ENCODE assay signal across 17 cellular contexts in genomic region chr20:49987868-49988690, GRCh38. TPM values are rescaled to one million over a fixed set of nuclear protein-coding genes. Genes with fewer than 3 reads are reported as not detected.
DNase-seq lines count a peak whose midpoint lies in the region; ATAC-seq and TF ChIP-seq lines count a peak whose summit lies in the region.
"Had no signal": no experiment of that assay in that cellular context is flagged by ENCODE, and none has a peak within 500 bp of the region (broad histone marks: within the 10 kb centered on the region; RNA-seq: fewer than 3 reads in every experiment).

No MANE protein-coding gene starts in this region.

- peaks cover 12% of the 10 kb centered on the region for H3K4me1 Mint-ChIP-seq in stimulated activated effector memory CD8-positive, alpha-beta T cell treated with anti-CD3 and anti-CD28 coated beads, Interleukin-12 subunit alpha, Interleukin-12 subunit beta, amount 100 ng/mL, for 72 hours

- TF ChIP-seq CTCF in SK-N-SH (IDR thresholded peaks at IDR 0.05) (no peak), adrenal gland (IDR thresholded peaks at IDR 0.05) (no peak), lower lobe of right lung (IDR thresholded peaks at IDR 0.05) (no peak), tibial nerve (IDR thresholded peaks at IDR 0.05) (no peak)

- peaks cover 36% of the 10 kb centered on the region for H3F3A ChIP-seq in SK-N-SH (replicated peaks; ENCODE audit: insufficient read depth)

- no peak overlapping the region for H3K27ac Mint-ChIP-seq in stimulated activated effector memory CD8-positive, alpha-beta T cell treated with anti-CD3 and anti-CD28 coated beads, Interleukin-12 subunit alpha, Interleukin-12 subunit beta, amount 100 ng/mL, for 72 hours
- H3K27ac Mint-ChIP-seq: activated T-helper 1 cell treated with anti-CD3 and anti-CD28 coated beads, Interleukin-12 subunit alpha, Interleukin-12 subunit beta, Interleukin-2, Interleukin-4 antibody, amounts not matched to agents 30 ng/mL and 10 ng/mL and 1 ng/mL, durations not matched to agents 14 hours and 24 hours and 36 hours; stimulated activated naive B cell treated with anti-CD40 and anti-IgM and Interleukin-4, amounts not matched to agents 10 μg/mL and 1 μg/mL and 100 μg/mL, for 72 hours had no signal

- no peak for DNase-seq in SK-N-SH
- no peak for DNase-seq in adrenal gland
- DNase-seq in lower lobe of right lung = no peak
- DNase-seq in tibial nerve (ENCODE audit: low spot score in 2 of 2) = no peak
- no peak for DNase-seq in stimulated activated effector memory CD8-positive, alpha-beta T cell treated with anti-CD3 and anti-CD28 coated beads, Interleukin-12 subunit alpha, Interleukin-12 subunit beta, amount 100 ng/mL, for 72 hours (ENCODE audit: low spot score in 2 of 2)
- DNase-seq: GOT3; Kasumi-1; NCI-H2029; NCI-H526 treated with DMSO at 0.1 percent for 48 hours; right lobe of liver; stimulated activated CD4-positive, alpha-beta T cell treated with anti-CD3 and anti-CD28 coated beads, Interleukin-4, amount 100 ng/mL, for 4 hours; stimulated activated naive B cell treated with anti-CD40 and anti-IgM and Interleukin-4, amounts not matched to agents 10 μg/mL and 1 μg/mL and 100 μg/mL, for 72 hours had no signal

- TF ChIP-seq EP300 in SK-N-SH (IDR thresholded peaks at IDR 0.05; ENCODE audit: borderline replicate concordance in 1 of 2, low read depth in 1 of 2, low read length in 1 of 2) (no peak), tibial nerve (IDR thresholded peaks at IDR 0.05) (no peak)

- 68% methylated on average over 17 of the region's 18 CpGs for WGBS in SK-N-SH (ENCODE audit: low lambda C conversion rate)
- 71 to 78% (median 75%) methylated on average over 17 to 18 of the region's 18 CpGs for WGBS in adrenal gland, 4 donors
- WGBS in tibial nerve, 2 donors = 73 to 75% methylated on average over 15 to 17 of the region's 18 CpGs

- H2AFZ ChIP-seq in SK-N-SH (ENCODE audit: low read depth) = no peak overlapping the region

- no peak overlapping the region for H3K4me3 Mint-ChIP-seq in stimulated activated effector memory CD8-positive, alpha-beta T cell treated with anti-CD3 and anti-CD28 coated beads, Interleukin-12 subunit alpha, Interleukin-12 subunit beta, amount 100 ng/mL, for 72 hours
- H3K4me3 Mint-ChIP-seq: activated T-helper 1 cell treated with anti-CD3 and anti-CD28 coated beads, Interleukin-12 subunit alpha, Interleukin-12 subunit beta, Interleukin-2, Interleukin-4 antibody, amounts not matched to agents 30 ng/mL and 10 ng/mL and 1 ng/mL, durations not matched to agents 14 hours and 24 hours and 36 hours; stimulated activated naive B cell treated with anti-CD40 and anti-IgM and Interleukin-4, amounts not matched to agents 10 μg/mL and 1 μg/mL and 100 μg/mL, for 72 hours had no signal

- no peak for TF ChIP-seq RAD21 in SK-N-SH (IDR thresholded peaks at IDR 0.05; ENCODE audit: low read length)

- H3K4me3 ChIP-seq in SK-N-SH (ENCODE audit: low read depth in 2 of 2, low read length in 1 of 2) = no peak overlapping the region
- H3K4me3 ChIP-seq in adrenal gland = no peak overlapping the region
- H3K4me3 ChIP-seq in lower lobe of right lung = no peak overlapping the region
- H3K4me3 ChIP-seq in tibial nerve = no peak overlapping the region
- H3K4me3 ChIP-seq: right lobe of liver had no signal

- peaks cover 3 to 6% of the 10 kb centered on the region in 2 experiments for H3K36me3 ChIP-seq in SK-N-SH (replicated peaks in 1 of 2; ENCODE audit: control insufficient read depth in 1 of 2, insufficient read depth in 2 of 2, low read length in 1 of 2)
- no peaks in the 10 kb centered on the region for H3K36me3 ChIP-seq in adrenal gland (replicated peaks in 1 of 2)
- peaks cover 11% of the 10 kb centered on the region for H3K36me3 ChIP-seq in lower lobe of right lung
- H3K36me3 ChIP-seq in tibial nerve = peaks cover 0 to 10% (median 0%) of the 10 kb centered on the region in 3 donors
- H3K36me3 ChIP-seq: right lobe of liver had no signal

- no peak; the same call in 2 of the 3 replicates for ATAC-seq in SK-N-SH treated with all-trans-retinoic acid at 6 μM for 48 hours
- ATAC-seq in lower lobe of right lung = no peak
- ATAC-seq in stimulated activated effector memory CD8-positive, alpha-beta T cell treated with anti-CD3 and anti-CD28 coated beads, Interleukin-12 subunit alpha, Interleukin-12 subunit beta, amount 100 ng/mL, for 72 hours = no peak
- ATAC-seq in GM21528 (IDR thresholded peaks at IDR 0.05; ENCODE audit: low FRiP score, unreplicated experiment) = no peak
- ATAC-seq in HG03280 (IDR thresholded peaks at IDR 0.05; ENCODE audit: unreplicated experiment) = no peak
- ATAC-seq: stimulated activated naive B cell treated with anti-CD40 and anti-IgM and Interleukin-4, amounts not matched to agents 10 μg/mL and 1 μg/mL and 100 μg/mL, for 72 hours had no signal

- CTCF ChIA-PET in SK-N-SH (lab: Yijun Ruan, JAX) = interaction anchor here (1.3 to 22.2 kb wide), 5 partner anchors 9 to 191 kb away, joined by 3 to 807 read pairs (median 5); no protein-coding TSS in a partner anchor

- TF ChIP-seq POLR2A in adrenal gland (IDR thresholded peaks at IDR 0.05) = no peak
- TF ChIP-seq POLR2A in tibial nerve (IDR thresholded peaks at IDR 0.05) = no peak

- H3K79me2 ChIP-seq in SK-N-SH (ENCODE audit: insufficient read depth) = peaks cover 52% of the 10 kb centered on the region

- peak overlapping the region; percentile 72 for H3K4me2 ChIP-seq in SK-N-SH

- peak overlapping the region; percentile 82 to 91; a peak in 3 of 4 replicates for H3K27ac ChIP-seq in SK-N-SH (ENCODE audit: low read depth in 2 of 2, low read length in 1 of 2)
- peak overlapping the region in 3 of 5 donors; percentile 37 to 94 (median 74) for H3K27ac ChIP-seq in adrenal gland
- H3K27ac ChIP-seq in lower lobe of right lung = peak overlapping the region; percentile 80
- peak overlapping the region; percentile 19 to 95 (median 82) for H3K27ac ChIP-seq in tibial nerve
- H3K27ac ChIP-seq: 22Rv1 had no signal

- H3K27me3 ChIP-seq in SK-N-SH (ENCODE audit: insufficient read depth) = no peaks in the 10 kb centered on the region
- no peaks in the 10 kb centered on the region for H3K27me3 ChIP-seq in adrenal gland
- H3K27me3 ChIP-seq in lower lobe of right lung (ENCODE audit: low read depth) = no peaks in the 10 kb centered on the region
- no peaks in the 10 kb centered on the region for H3K27me3 ChIP-seq in tibial nerve
- H3K27me3 ChIP-seq: right lobe of liver had no signal

- POLR2A ChIA-PET in SK-N-SH (lab: Yijun Ruan, JAX) = interaction anchor here (1.5 to 1.9 kb wide), 2 partner anchors 26 to 28 kb away, joined by 4 to 7 read pairs; no protein-coding TSS in a partner anchor

- H3K9ac ChIP-seq in SK-N-SH = no peak overlapping the region; the same call in 1 of the 2 replicates

- peaks cover 4% of the 10 kb centered on the region for H3K36me3 Mint-ChIP-seq in stimulated activated effector memory CD8-positive, alpha-beta T cell treated with anti-CD3 and anti-CD28 coated beads, Interleukin-12 subunit alpha, Interleukin-12 subunit beta, amount 100 ng/mL, for 72 hours
- H3K36me3 Mint-ChIP-seq: stimulated activated naive B cell treated with anti-CD40 and anti-IgM and Interleukin-4, amounts not matched to agents 10 μg/mL and 1 μg/mL and 100 μg/mL, for 72 hours had no signal

- H3K4me1 ChIP-seq in SK-N-SH (ENCODE audit: control insufficient read depth in 1 of 2, insufficient read depth in 2 of 2, low read depth in 1 of 2, low read length in 1 of 2) (peaks cover 37 to 61% of the 10 kb centered on the region in 2 experiments), adrenal gland (replicated peaks in 1 of 2) (peaks cover 0 to 21% of the 10 kb centered on the region in 2 donors), lower lobe of right lung (peaks cover 57% of the 10 kb centered on the region), tibial nerve (peaks cover 0 to 79% (median 51%) of the 10 kb centered on the region in 4 donors)

- intact Hi-C loops in adrenal gland (cut with DNase I) (no loop called here), lower lobe of right lung (cut with DNase I) (no loop called here)

- H3K9me2 ChIP-seq in SK-N-SH = no peaks in the 10 kb centered on the region

- peaks cover 26% of the 10 kb centered on the region for H4K20me1 ChIP-seq in SK-N-SH (ENCODE audit: insufficient read depth)

- H3K9me3 Mint-ChIP-seq in stimulated activated effector memory CD8-positive, alpha-beta T cell treated with anti-CD3 and anti-CD28 coated beads, Interleukin-12 subunit alpha, Interleukin-12 subunit beta, amount 100 ng/mL, for 72 hours = no peaks in the 10 kb centered on the region
- H3K9me3 Mint-ChIP-seq: activated T-helper 1 cell treated with anti-CD3 and anti-CD28 coated beads, Interleukin-12 subunit alpha, Interleukin-12 subunit beta, Interleukin-2, Interleukin-4 antibody, amounts not matched to agents 30 ng/mL and 10 ng/mL and 1 ng/mL, durations not matched to agents 14 hours and 24 hours and 36 hours; stimulated activated naive B cell treated with anti-CD40 and anti-IgM and Interleukin-4, amounts not matched to agents 10 μg/mL and 1 μg/mL and 100 μg/mL, for 72 hours had no signal

- H3K9me3 ChIP-seq in SK-N-SH = no peaks in the 10 kb centered on the region
- H3K9me3 ChIP-seq in adrenal gland (replicated peaks in 1 of 3) = no peaks in the 10 kb centered on the region
- no peaks in the 10 kb centered on the region for H3K9me3 ChIP-seq in lower lobe of right lung
- no peaks in the 10 kb centered on the region for H3K9me3 ChIP-seq in tibial nerve
- H3K9me3 ChIP-seq: right lobe of liver had no signal

TF ChIP-seq in SK-N-SH, 30 proteins besides CTCF, POLR2A, EP300 and RAD21 (continues in another document):
- TF ChIP-seq TCF12 (IDR thresholded peaks at IDR 0.05) (no peak), FOSL2 (IDR thresholded peaks at IDR 0.05; ENCODE audit: borderline replicate concordance, low read depth) (no peak), EZH2phosphoT487 (IDR thresholded peaks at IDR 0.05; ENCODE audit: borderline replicate concordance, low read depth) (no peak)

RNA-seq across cellular contexts. Expression of gene SNAI1, which starts 5.3 kb away (rescaled TPM):
- polyA plus RNA-seq in SK-N-SH (2012; rRNA removed) (3.7 and 6.2 TPM in 2 replicates), adrenal gland (10 to 100 TPM in 2 of 3 donors, 1 to 10 TPM in 1; 2.6 to 13.2 (median 10.9) TPM)
- polyA plus RNA-seq in SK-N-SH (2012; cell fraction: cytosol; rRNA removed) = 2.2 and 3.9 TPM in 2 replicates
- polyA plus RNA-seq in SK-N-SH (2012; cell fraction: nucleus; rRNA removed) = 5.6 and 5.7 TPM in 2 replicates
- total RNA-seq in adrenal gland (10 to 100 TPM in 3 of 8 donors, 1 to 10 TPM in 5; 2.2 to 12.1 (median 8.4) TPM), lower lobe of right lung (1.9 TPM), tibial nerve (10 to 100 TPM in 1 of 4 donors, 1 to 10 TPM in 3; 4.2 to 14.4 (median 6.0) TPM)

RNA-seq across cellular contexts. Expression of gene RNF114, which starts 51.9 kb away (rescaled TPM):
- polyA plus RNA-seq in SK-N-SH (2012; rRNA removed) (30.2 and 55.0 TPM in 2 replicates), adrenal gland (10 to 100 TPM; 26.9 to 47.8 (median 41.3) TPM)
- polyA plus RNA-seq in SK-N-SH (2012; cell fraction: cytosol; rRNA removed) = 37.4 and 52.4 TPM in 2 replicates
- polyA plus RNA-seq in SK-N-SH (2012; cell fraction: nucleus; rRNA removed) = 53.4 and 58.8 TPM in 2 replicates
- total RNA-seq in adrenal gland (100 to 1,000 TPM in 4 of 8 donors, 10 to 100 TPM in 4; 62.5 to 201 (median 100) TPM), lower lobe of right lung (63.0 TPM), tibial nerve (100 to 1,000 TPM; 211 to 311 (median 272) TPM)
